In genomic region chr4:149987330-149987751, GRCh38 we compare ENCODE assay signal across 12 cellular contexts.
DNase-seq lines count a peak whose midpoint lies in the region; ATAC-seq and TF ChIP-seq lines count a peak whose summit lies in the region.
"Had no signal": no experiment of that assay in that cellular context is flagged by ENCODE, and none has a peak within 500 bp of the region (broad histone marks: within the 10 kb centered on the region; RNA-seq: fewer than 3 reads in every experiment).

No MANE protein-coding gene starts in this region.

- peaks cover 5% of the 10 kb centered on the region for H3K27me3 Mint-ChIP-seq in type B pancreatic cell

- ATAC-seq in Right ventricle myocardium superior (ENCODE audit: poor library complexity): peak; percentile 38
- ATAC-seq in left ventricle myocardium superior: no peak
- ATAC-seq in SK-N-SH treated with all-trans-retinoic acid at 6 μM for 48 hours: peak; percentile 80
- ATAC-seq: activated naive CD8-positive, alpha-beta T cell treated with anti-CD3 and anti-CD28 coated beads, Interleukin-2, amount 50 U/mL, for 24 hours had no signal

- WGBS in hepatocyte (ENCODE audit: low lambda C conversion rate, missing lambda C conversion rate): 35% methylated on average over 2 of the region's 2 CpGs

- H4K20me1 ChIP-seq in hepatocyte (ENCODE audit: insufficient read depth, poor library complexity, severe bottlenecking) (no peaks in the 10 kb centered on the region), Karpas-422 (ENCODE audit: insufficient read depth, low read depth, low read length) (no peaks in the 10 kb centered on the region)

- no peak overlapping the region for H3K4me3 ChIP-seq in hepatocyte
- no peak overlapping the region for H3K4me3 ChIP-seq in Karpas-422 (ENCODE audit: low read length)

- H3K4me1 ChIP-seq in hepatocyte (ENCODE audit: insufficient read depth) (peaks cover 20% of the 10 kb centered on the region), Karpas-422 (ENCODE audit: low read length) (no peaks in the 10 kb centered on the region)

- H3K36me3 ChIP-seq in hepatocyte (replicated peaks; ENCODE audit: insufficient read depth, low read depth) (no peaks in the 10 kb centered on the region), Karpas-422 (ENCODE audit: insufficient read depth, low read length) (no peaks in the 10 kb centered on the region)

- peaks cover 35% of the 10 kb centered on the region for H3K4me1 Mint-ChIP-seq in type B pancreatic cell (ENCODE audit: unreplicated experiment)

- H3K27me3 ChIP-seq in hepatocyte (no peaks in the 10 kb centered on the region), Karpas-422 (ENCODE audit: low read length) (no peaks in the 10 kb centered on the region)

- H2AFZ ChIP-seq in hepatocyte: peak overlapping the region; percentile 20
- no peak overlapping the region for H2AFZ ChIP-seq in Karpas-422 (ENCODE audit: low read length)

- H3K27ac Mint-ChIP-seq in type B pancreatic cell: peak overlapping the region; percentile 8
- H3K27ac Mint-ChIP-seq: activated naive CD8-positive, alpha-beta T cell treated with anti-CD3 and anti-CD28 coated beads, Interleukin-2, amount 50 U/mL, for 24 hours had no signal

- no peaks in the 10 kb centered on the region for H3K79me2 ChIP-seq in hepatocyte
- no peaks in the 10 kb centered on the region for H3K79me2 ChIP-seq in Karpas-422 (ENCODE audit: low read length)

- H3K9me3 Mint-ChIP-seq in type B pancreatic cell: peaks cover 5% of the 10 kb centered on the region
- H3K9me3 Mint-ChIP-seq: activated naive CD8-positive, alpha-beta T cell treated with anti-CD3 and anti-CD28 coated beads, Interleukin-2, amount 50 U/mL, for 24 hours had no signal

- H3K9ac ChIP-seq in Karpas-422 (ENCODE audit: low read length): no peak overlapping the region

- TF ChIP-seq CTCF in hepatocyte (IDR thresholded peaks at IDR 0.05; ENCODE audit: poor library complexity): no peak
- TF ChIP-seq CTCF in type B pancreatic cell (conservative IDR thresholded peaks at IDR 0.05): no peak

- no peak for DNase-seq in Right ventricle myocardium superior
- no peak for DNase-seq in left ventricle myocardium superior
- DNase-seq in hepatocyte (ENCODE audit: low spot score): peak; percentile 51
- no peak for DNase-seq in type B pancreatic cell (ENCODE audit: extremely low spot score, unreplicated experiment)
- no peak for DNase-seq in NK-92 treated with Interleukin-12 subunit alpha and Interleukin-12 subunit beta, amount 100 ng/mL, for 24 hours (lab: John Stamatoyannopoulos, UW)
- no peak for DNase-seq in Karpas-422
- DNase-seq in NOMO-1 (lab: John Stamatoyannopoulos, UW; ENCODE audit: unreplicated experiment in 2 of 2): no peak
- DNase-seq: activated naive CD8-positive, alpha-beta T cell treated with anti-CD3 and anti-CD28 coated beads, Interleukin-2, amount 50 U/mL, for 24 hours; effector CD4-positive, alpha-beta T cell; NCI-H146 had no signal

- H3K27ac ChIP-seq in hepatocyte: peak overlapping the region; percentile 72
- H3K27ac ChIP-seq in Karpas-422 (ENCODE audit: low read length): no peak overlapping the region
- H3K27ac ChIP-seq: C4-2B had no signal

- H3K36me3 Mint-ChIP-seq in type B pancreatic cell: no peaks in the 10 kb centered on the region

- H3K4me2 ChIP-seq in hepatocyte (peak overlapping the region; percentile 59), Karpas-422 (ENCODE audit: low read depth, low read length, poor library complexity, severe bottlenecking) (no peak overlapping the region)

- H3K9me2 ChIP-seq in hepatocyte (replicated peaks; ENCODE audit: insufficient read depth): no peaks in the 10 kb centered on the region
- H3K9me2 ChIP-seq in Karpas-422 (replicated peaks; ENCODE audit: insufficient read depth, low read length): no peaks in the 10 kb centered on the region

- H3K9me3 ChIP-seq in hepatocyte (ENCODE audit: low read depth): no peaks in the 10 kb centered on the region
- no peaks in the 10 kb centered on the region for H3K9me3 ChIP-seq in Karpas-422 (ENCODE audit: low read length)

- H3K4me3 Mint-ChIP-seq in type B pancreatic cell: peak overlapping the region; percentile 33
- H3K4me3 Mint-ChIP-seq: activated naive CD8-positive, alpha-beta T cell treated with anti-CD3 and anti-CD28 coated beads, Interleukin-2, amount 50 U/mL, for 24 hours had no signal

- intact Hi-C loops in Right ventricle myocardium superior (cut with DNase I) (no loop called here), left ventricle myocardium superior (cut with micrococcal nuclease) (no loop called here)

TF ChIP-seq in SK-N-SH treated with all-trans-retinoic acid at 6 μM for 48 hours, 23 proteins besides CTCF, POLR2A, EP300 and RAD21:
- 0 out of 2 replicates have a peak, but pooled peaks have one; percentile 31 for TF ChIP-seq TSHZ2 (CRISPR knock-in tag; IDR thresholded peaks at IDR 0.05)
- peak; percentile 55; the same call in 1 of the 2 replicates for TF ChIP-seq TOX (CRISPR knock-in tag; IDR thresholded peaks at IDR 0.05; ENCODE audit: borderline replicate concordance)
- no peak for TF ChIP-seq CSDC2 (CRISPR knock-in tag; IDR thresholded peaks at IDR 0.05)
- no peak for TF ChIP-seq ZNF8 (CRISPR knock-in tag; IDR thresholded peaks at IDR 0.05)
- TF ChIP-seq RARB (CRISPR knock-in tag; IDR thresholded peaks at IDR 0.05): no peak
